ENCODE assay signal across 8 cellular contexts in the genomic region with DNA sequence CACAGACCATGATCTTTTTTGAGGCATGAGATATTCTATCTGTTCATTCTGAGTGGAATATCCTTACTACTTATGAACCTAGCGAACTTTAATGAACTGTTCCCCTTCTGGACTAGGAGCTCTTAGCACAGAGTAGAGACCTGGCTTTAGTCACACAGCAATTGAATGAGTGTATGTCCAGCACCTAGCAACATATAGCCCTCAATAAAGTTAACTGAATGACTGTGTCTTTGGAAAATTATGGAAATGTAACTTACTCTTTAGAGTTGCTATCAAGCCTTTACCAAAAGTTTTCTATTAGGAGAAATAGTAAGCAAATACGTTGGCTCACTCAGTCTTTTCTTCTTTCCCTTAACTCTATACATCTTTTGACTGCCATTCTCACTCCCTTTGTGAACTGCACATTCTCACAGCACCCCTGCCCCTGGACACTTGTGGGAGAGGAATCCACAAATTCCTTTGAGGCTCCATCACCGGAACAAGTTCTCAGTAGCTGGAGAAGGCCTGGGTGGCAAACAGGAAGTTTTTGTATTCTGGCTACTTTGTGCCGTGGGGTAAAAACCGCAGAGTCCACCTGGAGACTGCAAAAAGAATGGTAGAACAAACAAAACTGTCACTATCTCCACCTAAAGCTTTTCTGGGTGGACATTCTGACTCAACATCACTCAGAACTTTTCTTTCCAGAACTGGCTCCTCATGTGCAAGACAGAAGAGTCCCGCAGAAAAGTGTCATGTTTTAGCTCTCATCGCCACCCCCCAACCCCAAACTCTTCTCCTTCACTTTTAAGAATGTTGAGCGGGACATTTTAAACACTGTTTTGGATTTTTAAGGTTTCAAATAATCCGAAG. TPM values are rescaled to one million over a fixed set of nuclear protein-coding genes. Genes with fewer than 3 reads are reported as not detected.
A peak's percentile ranks its signal among the peaks of the same experiment; 100 is the strongest.
DNase-seq lines count a peak whose midpoint lies in the region; ATAC-seq and TF ChIP-seq lines count a peak whose summit lies in the region.

No MANE protein-coding gene starts in this region.

- H3K27me3 ChIP-seq in CD4-positive, CD25-positive, alpha-beta regulatory T cell (ENCODE audit: control insufficient read depth, insufficient read depth, low read length): no peaks in the 10 kb centered on the region
- no peaks in the 10 kb centered on the region for H3K27me3 ChIP-seq in liver (ENCODE audit: control insufficient read depth in 4 of 4, insufficient read depth in 4 of 4, low read length in 3 of 4)
- no peaks in the 10 kb centered on the region for H3K27me3 ChIP-seq in tibial artery

- CTCF ChIA-PET in GM10248 (lab: Yijun Ruan, JAX): interaction anchor here (1.1 to 4.1 kb wide), 14 partner anchors 9 to 855 kb away, joined by 3 to 53 read pairs (median 10); no protein-coding TSS in a partner anchor

- peaks cover 10% of the 10 kb centered on the region for H3K4me1 ChIP-seq in CD4-positive, CD25-positive, alpha-beta regulatory T cell (ENCODE audit: control insufficient read depth, insufficient read depth, low read length, poor library complexity, severe bottlenecking)
- H3K4me1 ChIP-seq in liver (ENCODE audit: control insufficient read depth in 4 of 4, insufficient read depth in 4 of 4, low read length in 3 of 4) (peaks cover 0 to 31% (median 16%) of the 10 kb centered on the region in 4 donors), tibial artery (peaks cover 0 to 40% (median 15%) of the 10 kb centered on the region in 4 donors)

- no peaks in the 10 kb centered on the region for H3K36me3 Mint-ChIP-seq in CD4-positive, CD25-positive, alpha-beta regulatory T cell
- peaks cover 3% of the 10 kb centered on the region for H3K36me3 Mint-ChIP-seq in brain

- peak overlapping the region; percentile 52 to 53 for H3K9ac ChIP-seq in liver (ENCODE audit: low read depth in 1 of 2, low read length in 2 of 2)

- POLR2A ChIA-PET in GM10248 (lab: Yijun Ruan, JAX): no interaction called here

- H3K9me3 ChIP-seq in CD4-positive, CD25-positive, alpha-beta regulatory T cell (ENCODE audit: control insufficient read depth in 2 of 2, low read length in 2 of 2): no peaks in the 10 kb centered on the region
- no peaks in the 10 kb centered on the region for H3K9me3 ChIP-seq in liver (ENCODE audit: control insufficient read depth in 4 of 4, low read length in 3 of 4)
- no peaks in the 10 kb centered on the region for H3K9me3 ChIP-seq in tibial artery

- no peak for TF ChIP-seq RAD21 in liver (IDR thresholded peaks at IDR 0.05)

- H3K4me3 ChIP-seq in CD4-positive, CD25-positive, alpha-beta regulatory T cell (ENCODE audit: low read depth, low read length): peak overlapping the region; percentile 46
- H3K4me3 ChIP-seq in liver (ENCODE audit: low read depth in 1 of 3, low read length in 3 of 3) (peak overlapping the region; percentile 62 to 99 (median 79)), tibial artery (peak overlapping the region; percentile 71 to 80)

- peak overlapping the region; percentile 43 for H3K27ac ChIP-seq in CD4-positive, CD25-positive, alpha-beta regulatory T cell (ENCODE audit: insufficient read depth, low read length, poor library complexity, severe bottlenecking)
- H3K27ac ChIP-seq in liver (ENCODE audit: low read depth in 1 of 2, low read length in 2 of 2) (peak overlapping the region; percentile 77 to 88), tibial artery (peak overlapping the region; percentile 95 to 97)

- no peak for ATAC-seq in CD4-positive, CD25-positive, alpha-beta regulatory T cell (ENCODE audit: low read depth in 2 of 2)
- ATAC-seq in HG03097 (IDR thresholded peaks at IDR 0.05; ENCODE audit: low FRiP score, unreplicated experiment): no peak

- no peak for DNase-seq in CD4-positive, CD25-positive, alpha-beta regulatory T cell
- peak; percentile 75 for DNase-seq in LHCN-M2 (ENCODE audit: low read depth)
- no peak for DNase-seq in tibial artery
- no peak for DNase-seq in stimulated activated naive CD4-positive, alpha-beta T cell treated with Interleukin-2 at 50 U/mL for 16 hours (lab: John Stamatoyannopoulos, UW)
- DNase-seq in GM10248 (ENCODE audit: extremely low spot score): no peak

- WGBS in liver: 42% methylated on average over 9 of the region's 9 CpGs

- no peaks in the 10 kb centered on the region for H3K36me3 ChIP-seq in CD4-positive, CD25-positive, alpha-beta regulatory T cell (ENCODE audit: control insufficient read depth, insufficient read depth, low read length)
- H3K36me3 ChIP-seq in liver (ENCODE audit: control insufficient read depth in 4 of 4, insufficient read depth in 3 of 4, low read depth in 1 of 4, low read length in 3 of 4) (peaks cover 0 to 2% (median 0%) of the 10 kb centered on the region in 4 donors), tibial artery (no peaks in the 10 kb centered on the region)

- peak overlapping the region; percentile 79 to 87 (median 86) for H3K4me3 Mint-ChIP-seq in CD4-positive, CD25-positive, alpha-beta regulatory T cell
- H3K4me3 Mint-ChIP-seq in brain: peak overlapping the region; percentile 74 to 87 (median 77)

- peak overlapping the region; percentile 85 to 95 (median 89) for H3K27ac Mint-ChIP-seq in CD4-positive, CD25-positive, alpha-beta regulatory T cell
- H3K27ac Mint-ChIP-seq in brain: peak overlapping the region; percentile 42 to 87 (median 81)

- TF ChIP-seq CTCF in brain (conservative IDR thresholded peaks at IDR 0.05): no peak
- no peak for TF ChIP-seq CTCF in liver (IDR thresholded peaks at IDR 0.05; ENCODE audit: low read depth, low read length, missing input control)
- no peak for TF ChIP-seq CTCF in tibial artery (IDR thresholded peaks at IDR 0.05)
- TF ChIP-seq CTCF in GM10248 (IDR thresholded peaks at IDR 0.05; ENCODE audit: control extremely low read depth, extremely low read depth, low read depth, missing control alignments): no peak

- intact Hi-C loops in tibial artery (cut with DNase I; ENCODE audit: low total_unique reads): no loop called here

- H3K9me3 Mint-ChIP-seq in CD4-positive, CD25-positive, alpha-beta regulatory T cell: peaks cover 0 to 1% (median 0%) of the 10 kb centered on the region in 7 donors
- H3K9me3 Mint-ChIP-seq in brain: peaks cover 0 to 3% (median 0%) of the 10 kb centered on the region in 5 experiments

- peaks cover 18 to 46% (median 25%) of the 10 kb centered on the region in 4 donors for H3K4me1 Mint-ChIP-seq in CD4-positive, CD25-positive, alpha-beta regulatory T cell
- H3K4me1 Mint-ChIP-seq in brain: peaks cover 32% of the 10 kb centered on the region

- no peaks in the 10 kb centered on the region for H3K27me3 Mint-ChIP-seq in CD4-positive, CD25-positive, alpha-beta regulatory T cell
- peaks cover 3% of the 10 kb centered on the region for H3K27me3 Mint-ChIP-seq in brain

TF ChIP-seq in liver, 16 proteins besides CTCF, POLR2A, EP300 and RAD21:
- TF ChIP-seq SP1 (IDR thresholded peaks at IDR 0.05) (no peak), MAX (IDR thresholded peaks at IDR 0.05) (no peak), HNF4G (IDR thresholded peaks at IDR 0.05) (no peak), FOXA2 (IDR thresholded peaks at IDR 0.05) (no peak), NR2F2 (IDR thresholded peaks at IDR 0.05) (no peak)

RNA-seq across cellular contexts. Expression of gene UBE2E3, which starts 1.1 kb away (rescaled TPM):
- total RNA-seq in CD4-positive, CD25-positive, alpha-beta regulatory T cell: 12.4 TPM
- polyA plus RNA-seq in CD4-positive, CD25-positive, alpha-beta regulatory T cell: 10 to 100 TPM; 21.8 to 31.9 (median 25.6) TPM
- total RNA-seq in LHCN-M2 (2014; rRNA removed) (181 and 197 TPM in 2 replicates), liver (10 to 100 TPM; 30.6 to 51.5 TPM)
- 114 TPM for polyA plus RNA-seq in LHCN-M2 (2012)
- polyA plus RNA-seq in brain (ENCODE audit: insufficient read depth, low read depth, low replicate concordance) (160 TPM), liver (10 to 100 TPM; 21.3 to 33.3 TPM)

Comparison
In these comparisons a context has a peak if more than half of its experiments do, and no peak if none do; other contexts are left out.
1. H3K27ac ChIP-seq: peak in every context shown above with its lines; median percentile 96 in tibial artery; 82 in liver; 43 in CD4-positive, CD25-positive, alpha-beta regulatory T cell.